9 cellular contexts compared by ENCODE assay signal in the genomic region with DNA sequence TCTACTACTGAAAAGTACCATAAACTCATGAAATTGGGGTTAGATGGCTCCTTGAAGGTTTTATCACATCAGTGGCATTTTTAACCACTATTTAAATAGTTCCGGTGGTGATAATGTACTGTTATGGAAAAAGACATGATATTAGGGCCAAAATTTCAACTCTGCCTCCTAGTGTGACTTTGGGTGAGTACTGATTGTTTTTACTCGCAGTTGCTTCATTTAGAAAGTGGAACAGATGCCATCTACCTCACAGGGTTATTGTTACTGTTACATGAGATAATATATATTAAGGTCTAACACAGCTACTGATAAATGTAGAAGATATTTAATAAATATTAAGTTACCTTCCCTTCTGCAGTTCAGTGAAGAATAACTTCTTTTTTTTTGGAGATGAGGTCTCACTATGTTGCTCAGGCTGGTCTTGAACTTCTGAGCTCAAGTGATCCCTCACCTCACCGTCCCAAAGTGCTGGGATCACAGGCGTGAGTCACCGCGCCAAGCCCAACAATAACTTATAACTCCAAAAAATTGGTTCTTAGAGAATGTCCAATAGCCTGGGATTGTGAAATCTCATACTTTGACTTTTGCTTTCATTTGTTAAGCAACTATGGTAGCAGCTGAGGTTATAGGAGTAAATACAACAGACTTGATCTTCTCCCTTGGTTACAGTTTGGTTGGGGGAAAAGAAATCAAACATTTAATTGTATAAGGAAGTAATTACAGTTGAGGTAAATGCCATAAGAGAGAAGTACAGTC. TPM values are rescaled to one million over a fixed set of nuclear protein-coding genes. Genes with fewer than 3 reads are reported as not detected.
DNase-seq lines count a peak whose midpoint lies in the region; ATAC-seq, FAIRE-seq and TF ChIP-seq lines count a peak whose summit lies in the region.
"Had no signal": no experiment of that assay in that cellular context is flagged by ENCODE, and none has a peak within 500 bp of the region (broad histone marks: within the 10 kb centered on the region; RNA-seq: fewer than 3 reads in every experiment).

No MANE protein-coding gene starts in this region.

- peaks cover 12% of the 10 kb centered on the region for H3K36me3 Mint-ChIP-seq in stimulated activated memory B cell treated with anti-CD40 and anti-IgM and Interleukin-4, amounts not matched to agents 10 μg/mL and 1 μg/mL and 100 μg/mL, for 72 hours

- H3K4me1 ChIP-seq in right atrium auricular region, result peaks cover 0 to 75% of the 10 kb centered on the region in 2 donors

- no peak overlapping the region for H3K4me3 Mint-ChIP-seq in stimulated activated memory B cell treated with anti-CD40 and anti-IgM and Interleukin-4, amounts not matched to agents 10 μg/mL and 1 μg/mL and 100 μg/mL, for 72 hours

- H3K27ac ChIP-seq in right atrium auricular region, result peak overlapping the region; percentile 6 to 35

- no peak for TF ChIP-seq CTCF in right atrium auricular region (IDR thresholded peaks at IDR 0.05)

- FAIRE-seq in GM19239 (lab: Jason Lieb, UNC), result no peak

- peak overlapping the region; percentile 76 for H3K27ac Mint-ChIP-seq in stimulated activated memory B cell treated with anti-CD40 and anti-IgM and Interleukin-4, amounts not matched to agents 10 μg/mL and 1 μg/mL and 100 μg/mL, for 72 hours

- DNase-seq in RPMI7951 (ENCODE audit: low read depth), result peak; percentile 26
- DNase-seq in right atrium auricular region (ENCODE audit: low spot score), result no peak
- DNase-seq in NCI-H526 treated with DMSO at 0.1 percent for 48 hours (lab: John Stamatoyannopoulos, UW), result no peak
- DNase-seq in GM19239 (ENCODE audit: insufficient read length, low spot score), result no peak
- DNase-seq: T1000 had no signal

- no peaks in the 10 kb centered on the region for H3K9me3 ChIP-seq in right atrium auricular region

- peaks cover 69% of the 10 kb centered on the region for H3K4me1 Mint-ChIP-seq in stimulated activated memory B cell treated with anti-CD40 and anti-IgM and Interleukin-4, amounts not matched to agents 10 μg/mL and 1 μg/mL and 100 μg/mL, for 72 hours

- no peaks in the 10 kb centered on the region for H3K27me3 Mint-ChIP-seq in stimulated activated memory B cell treated with anti-CD40 and anti-IgM and Interleukin-4, amounts not matched to agents 10 μg/mL and 1 μg/mL and 100 μg/mL, for 72 hours

- ATAC-seq in GM21447 (IDR thresholded peaks at IDR 0.05; ENCODE audit: unreplicated experiment) (peak; percentile 26), HG03469 (IDR thresholded peaks at IDR 0.05; ENCODE audit: unreplicated experiment) (no peak), GM18873 (IDR thresholded peaks at IDR 0.05; ENCODE audit: low FRiP score, unreplicated experiment) (no peak)
- ATAC-seq in stimulated activated memory B cell treated with anti-CD40 and anti-IgM and Interleukin-4, amounts not matched to agents 10 μg/mL and 1 μg/mL and 100 μg/mL, for 72 hours, result no peak

- H3K9me3 Mint-ChIP-seq in stimulated activated memory B cell treated with anti-CD40 and anti-IgM and Interleukin-4, amounts not matched to agents 10 μg/mL and 1 μg/mL and 100 μg/mL, for 72 hours, result no peaks in the 10 kb centered on the region

- H3K4me3 ChIP-seq in right atrium auricular region, result no peak overlapping the region

- no peaks in the 10 kb centered on the region for H3K36me3 ChIP-seq in right atrium auricular region

- no peaks in the 10 kb centered on the region for H3K27me3 ChIP-seq in right atrium auricular region

RNA-seq across cellular contexts. Expression of gene MEF2A, which starts 48.3 kb away (rescaled TPM):
- total RNA-seq in RPMI7951 (2014; rRNA removed; shearing (Covaris generic)), result 29.9 and 37.1 TPM in 2 replicates
- total RNA-seq in right atrium auricular region, result 100 to 1,000 TPM; 175 to 245 TPM
